ENCODE assay signal across 8 cellular contexts in genomic region chr6:156752666-156753301, GRCh38. TPM values are rescaled to one million over a fixed set of nuclear protein-coding genes. Genes with fewer than 3 reads are reported as not detected.
A peak's percentile ranks its signal among the peaks of the same experiment; 100 is the strongest.
DNase-seq lines count a peak whose midpoint lies in the region; ATAC-seq and TF ChIP-seq lines count a peak whose summit lies in the region.

No MANE protein-coding gene starts in this region.

- peak; percentile 70 to 77 for TF ChIP-seq RAD21 in liver (IDR thresholded peaks at IDR 0.05)

- peak; percentile 94 for ATAC-seq in Panc1

- H3K4me1 ChIP-seq in Panc1 (ENCODE audit: control insufficient read depth, insufficient read depth, low read length) (peaks cover 26% of the 10 kb centered on the region), liver (ENCODE audit: control insufficient read depth in 4 of 4, insufficient read depth in 4 of 4, low read length in 3 of 4) (peaks cover 0 to 9% (median 2%) of the 10 kb centered on the region in 4 donors)

- H3K4me3 ChIP-seq in GM12875 (ENCODE audit: low read depth, low read length), result no peak overlapping the region
- H3K4me3 ChIP-seq in Panc1 (ENCODE audit: low read depth in 2 of 2, low read length in 2 of 2), result no peak overlapping the region
- H3K4me3 ChIP-seq in liver (ENCODE audit: low read depth in 1 of 3, low read length in 3 of 3), result no peak overlapping the region

- 37% methylated on average over 10 of the region's 10 CpGs for WGBS in liver

- CTCF ChIA-PET in HEK293T (lab: Yijun Ruan, JAX), result interaction anchor here (0.6 to 1.3 kb wide), 4 partner anchors 15 to 188 kb away, joined by 3 to 4 read pairs (median 4); no protein-coding TSS in a partner anchor
- CTCF ChIA-PET in Panc1 (lab: Charles Lee), result no interaction called here

- no TSS peak for BruUV-seq in Panc1 (replicated peaks; lab: Mats Ljungman, UMichigan)

- no peaks in the 10 kb centered on the region for H3K27me3 ChIP-seq in Panc1 (ENCODE audit: control insufficient read depth, insufficient read depth, low read length)
- no peaks in the 10 kb centered on the region for H3K27me3 ChIP-seq in liver (ENCODE audit: control insufficient read depth in 4 of 4, insufficient read depth in 4 of 4, low read length in 3 of 4)

- H3K36me3 ChIP-seq in Panc1 (ENCODE audit: control insufficient read depth, insufficient read depth, low read length) (no peaks in the 10 kb centered on the region), liver (ENCODE audit: control insufficient read depth in 4 of 4, insufficient read depth in 3 of 4, low read depth in 1 of 4, low read length in 3 of 4) (no peaks in the 10 kb centered on the region)

- in situ Hi-C loops in Panc1 (cut with HindIII; ENCODE audit: low pct_unique_long_range_greater_than_20kb, low sequenced_read_pairs), result no loop called here

- H3K27ac ChIP-seq in Panc1 (ENCODE audit: low read length), result peak overlapping the region; percentile 48
- peak overlapping the region; percentile 39 to 65 for H3K27ac ChIP-seq in liver (ENCODE audit: low read depth in 1 of 2, low read length in 2 of 2)

- POLR2A ChIA-PET in HEK293T (lab: Yijun Ruan, JAX), result interaction anchor here (1.2 to 1.6 kb wide), 2 partner anchors 24 to 66 kb away, joined by 4 to 7 read pairs; partner anchors contain the start of gene ARID1B
- POLR2A ChIA-PET in Panc1 (lab: Charles Lee), result interaction anchor here (0.7 kb wide), 2 partner anchors 17 to 43 kb away, joined by 3 read pairs; no protein-coding TSS in a partner anchor

- peak overlapping the region in 1 of 2 donors; percentile 23 for H3K9ac ChIP-seq in liver (ENCODE audit: low read depth in 1 of 2, low read length in 2 of 2)

- intact Hi-C loops in Panc1 (cut with micrococcal nuclease; ENCODE audit: unreplicated experiment), result no loop called here

- TF ChIP-seq CTCF in GM12875 (IDR thresholded peaks at IDR 0.05; ENCODE audit: borderline replicate concordance, insufficient read depth, low read depth, low read length), result peak; percentile 62
- peak; percentile 69 for TF ChIP-seq CTCF in Panc1 (IDR thresholded peaks at IDR 0.05)
- peak; percentile 51 for TF ChIP-seq CTCF in liver (IDR thresholded peaks at IDR 0.05; ENCODE audit: low read depth, low read length, missing input control)

- DNase-seq in HEK293T (ENCODE audit: extremely low spot score) (peak; percentile 40), Panc1 (ENCODE audit: low read depth, low spot score) (peak; percentile 20), NCI-H2171 treated with DMSO at 0.1 percent for 48 hours (lab: John Stamatoyannopoulos, UW) (no peak), DMS153 (lab: John Stamatoyannopoulos, UW) (no peak), NCI-H1417 treated with DMSO at 0.1 percent for 48 hours (lab: John Stamatoyannopoulos, UW) (no peak), NCI-H2081 treated with DMSO at 0.1 percent for 48 hours (lab: John Stamatoyannopoulos, UW) (no peak)

- H3K9me3 ChIP-seq in Panc1 (ENCODE audit: control insufficient read depth, insufficient read depth, low read depth, low read length) (no peaks in the 10 kb centered on the region), liver (ENCODE audit: control insufficient read depth in 4 of 4, low read length in 3 of 4) (no peaks in the 10 kb centered on the region)

TF ChIP-seq in HEK293T, 16 proteins besides CTCF, POLR2A, EP300 and RAD21:
- TF ChIP-seq FOXA1 (IDR thresholded peaks at IDR 0.05) (no peak), ARNT (IDR thresholded peaks at IDR 0.05) (no peak), FOXM1 (IDR thresholded peaks at IDR 0.05; ENCODE audit: borderline replicate concordance) (no peak), L3MBTL2 (conservative IDR thresholded peaks at IDR 0.05) (no peak), ELF4 (IDR thresholded peaks at IDR 0.05) (no peak), PKNOX1 (IDR thresholded peaks at IDR 0.05) (no peak), BHLHE40 (IDR thresholded peaks at IDR 0.05; ENCODE audit: borderline replicate concordance) (no peak), SUZ12 (IDR thresholded peaks at IDR 0.05) (no peak), SP1 (IDR thresholded peaks at IDR 0.05) (no peak), CTBP1 (IDR thresholded peaks at IDR 0.05; ENCODE audit: borderline replicate concordance) (no peak), HDGF (IDR thresholded peaks at IDR 0.05; ENCODE audit: borderline replicate concordance) (no peak), TARDBP (IDR thresholded peaks at IDR 0.05) (no peak), LEF1 (IDR thresholded peaks at IDR 0.05; ENCODE audit: borderline replicate concordance) (no peak), FOXK2 (IDR thresholded peaks at IDR 0.05) (no peak), NFRKB (IDR thresholded peaks at IDR 0.05) (no peak), ZNF384 (IDR thresholded peaks at IDR 0.05) (no peak)

TF ChIP-seq in liver, 16 proteins besides CTCF, POLR2A, EP300 and RAD21:
- TF ChIP-seq, protein P1, sequence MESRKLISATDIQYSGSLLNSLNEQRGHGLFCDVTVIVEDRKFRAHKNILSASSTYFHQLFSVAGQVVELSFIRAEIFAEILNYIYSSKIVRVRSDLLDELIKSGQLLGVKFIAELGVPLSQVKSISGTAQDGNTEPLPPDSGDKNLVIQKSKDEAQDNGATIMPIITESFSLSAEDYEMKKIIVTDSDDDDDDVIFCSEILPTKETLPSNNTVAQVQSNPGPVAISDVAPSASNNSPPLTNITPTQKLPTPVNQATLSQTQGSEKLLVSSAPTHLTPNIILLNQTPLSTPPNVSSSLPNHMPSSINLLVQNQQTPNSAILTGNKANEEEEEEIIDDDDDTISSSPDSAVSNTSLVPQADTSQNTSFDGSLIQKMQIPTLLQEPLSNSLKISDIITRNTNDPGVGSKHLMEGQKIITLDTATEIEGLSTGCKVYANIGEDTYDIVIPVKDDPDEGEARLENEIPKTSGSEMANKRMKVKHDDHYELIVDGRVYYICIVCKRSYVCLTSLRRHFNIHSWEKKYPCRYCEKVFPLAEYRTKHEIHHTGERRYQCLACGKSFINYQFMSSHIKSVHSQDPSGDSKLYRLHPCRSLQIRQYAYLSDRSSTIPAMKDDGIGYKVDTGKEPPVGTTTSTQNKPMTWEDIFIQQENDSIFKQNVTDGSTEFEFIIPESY (IDR thresholded peaks at IDR 0.05), result peak; percentile 30
- peak; percentile 77 to 90 for TF ChIP-seq HNF4A (conservative IDR thresholded peaks at IDR 0.05)
- peak; percentile 87 to 88 for TF ChIP-seq RXRA (IDR thresholded peaks at IDR 0.05)
- peak; percentile 52 for TF ChIP-seq YY1 (IDR thresholded peaks at IDR 0.05)
- TF ChIP-seq, protein P2, sequence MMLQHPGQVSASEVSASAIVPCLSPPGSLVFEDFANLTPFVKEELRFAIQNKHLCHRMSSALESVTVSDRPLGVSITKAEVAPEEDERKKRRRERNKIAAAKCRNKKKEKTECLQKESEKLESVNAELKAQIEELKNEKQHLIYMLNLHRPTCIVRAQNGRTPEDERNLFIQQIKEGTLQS (IDR thresholded peaks at IDR 0.05), result no peak
- peak; percentile 62 for TF ChIP-seq SP1 (IDR thresholded peaks at IDR 0.05)
- peak; percentile 64 for TF ChIP-seq MAX (IDR thresholded peaks at IDR 0.05)
- TF ChIP-seq FOXA2 (IDR thresholded peaks at IDR 0.05), result no peak
- no peak for TF ChIP-seq GABPA (IDR thresholded peaks at IDR 0.05 in 1 of 2, conservative IDR thresholded peaks at IDR 0.05 in 1 of 2)
- no peak for TF ChIP-seq JUND (IDR thresholded peaks at IDR 0.05)

RNA-seq across cellular contexts. Expression of gene ARID1B, which starts 24.4 kb away (rescaled TPM):
- total RNA-seq in Panc1 (2021; ENCODE audit: unreplicated experiment) (91.7 TPM), liver (10 to 100 TPM; 34.9 to 49.0 TPM)
- polyA plus RNA-seq in Panc1 (2012; ENCODE audit: insufficient read length), result 53.4 TPM
- 10 to 100 TPM in 1 of 2 donors, 1 to 10 TPM in 1; 7.0 to 13.5 TPM for polyA plus RNA-seq in liver

Comparison
In these comparisons a context has a peak if more than half of its experiments do, and no peak if none do; other contexts are left out.
1. DNase-seq: peak in HEK293T (single experiment) and Panc1 (single experiment); none in NCI-H2171 treated with DMSO at 0.1 percent for 48 hours (single experiment), DMS153 (single experiment), NCI-H1417 treated with DMSO at 0.1 percent for 48 hours (single experiment) and NCI-H2081 treated with DMSO at 0.1 percent for 48 hours (single experiment).
2. Peak in every context shown above with its lines, with median percentiles within 50 percentile points of each other: CTCF ChIP-seq.